ENCODE assay signal across 8 cellular contexts in genomic region chr14:21940887-21941855, GRCh38.
DNase-seq lines count a peak whose midpoint lies in the region; ATAC-seq and TF ChIP-seq lines count a peak whose summit lies in the region.

No MANE protein-coding gene starts in this region.

- intact Hi-C loops in heart right ventricle (cut with DNase I) (no loop called here), Right ventricle myocardium superior (cut with DNase I) (no loop called here), body of pancreas (cut with DNase I) (no loop called here)

- H3K27me3 ChIP-seq in heart right ventricle (no peaks in the 10 kb centered on the region), body of pancreas (no peaks in the 10 kb centered on the region)

- ATAC-seq in heart right ventricle (no peak), Right ventricle myocardium superior (ENCODE audit: poor library complexity) (no peak), body of pancreas (no peak)

- TF ChIP-seq POLR2A in body of pancreas (IDR thresholded peaks at IDR 0.05) = no peak

- no peaks in the 10 kb centered on the region for H3K9me3 ChIP-seq in heart right ventricle
- no peaks in the 10 kb centered on the region for H3K9me3 ChIP-seq in body of pancreas

- H3K4me3 ChIP-seq in heart right ventricle = no peak overlapping the region
- H3K4me3 ChIP-seq in body of pancreas = no peak overlapping the region

- TF ChIP-seq CTCF in heart right ventricle (IDR thresholded peaks at IDR 0.05) (peak in 5 of 9 donors; percentile 27 to 51 (median 35)), body of pancreas (IDR thresholded peaks at IDR 0.05) (peak in 4 of 7 experiments; percentile 11 to 32 (median 20))

- H3K36me3 ChIP-seq in heart right ventricle (no peaks in the 10 kb centered on the region), body of pancreas (replicated peaks in 1 of 2; ENCODE audit: insufficient read depth in 1 of 2, low read depth in 2 of 2) (no peaks in the 10 kb centered on the region)

- H3K27ac ChIP-seq in heart right ventricle (no peak overlapping the region), body of pancreas (no peak overlapping the region)

- WGBS in heart right ventricle, 2 donors = 39 to 42% methylated on average over 7 of the region's 7 CpGs
- WGBS in body of pancreas, 2 donors = 42 to 44% methylated on average over 7 of the region's 7 CpGs

- DNase-seq in heart right ventricle (no peak), Right ventricle myocardium superior (no peak), RKO (ENCODE audit: low spot score) (peak; percentile 61), body of pancreas (peak in 2 of 4 donors; percentile 11 to 14), myocyte (ENCODE audit: low read depth) (peak; percentile 9), 8988T (no peak), dedifferentiated amniotic fluid mesenchymal stem cell (ENCODE audit: extremely low spot score) (no peak), NCI-H526 treated with DMSO at 0.1 percent for 48 hours (lab: John Stamatoyannopoulos, UW) (no peak)

- H3K4me1 ChIP-seq in heart right ventricle (no peaks in the 10 kb centered on the region), body of pancreas (no peaks in the 10 kb centered on the region)

Comparison
In these comparisons a context has a peak if more than half of its experiments do, and no peak if none do; other contexts are left out.
1. DNase-seq: peak in RKO (single experiment) and myocyte (single experiment); none in heart right ventricle (0 of 2), Right ventricle myocardium superior (single experiment), 8988T (single experiment), dedifferentiated amniotic fluid mesenchymal stem cell (single experiment) and NCI-H526 treated with DMSO at 0.1 percent for 48 hours (single experiment).